Comparison of ENCODE assay signal across 19 cellular contexts in the genomic region with DNA sequence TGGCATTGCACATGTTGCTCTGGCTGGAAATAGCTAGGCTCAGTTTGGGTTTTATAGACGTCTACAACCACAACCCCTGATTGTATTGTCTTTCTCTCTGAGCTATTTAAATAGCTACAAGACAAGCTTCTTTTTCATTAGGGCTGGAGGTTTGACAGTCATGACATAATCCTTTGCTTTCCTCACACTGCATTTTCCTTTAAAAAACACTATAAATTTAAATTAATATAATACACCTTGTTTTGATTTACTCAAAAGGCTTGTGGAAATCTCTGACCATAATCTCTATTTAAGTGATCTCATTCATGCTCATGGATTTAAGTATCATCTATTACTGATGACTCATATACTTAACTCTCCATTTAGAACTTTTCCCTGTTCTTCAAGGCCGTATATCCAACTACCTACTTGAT.
A peak's percentile ranks its signal among the peaks of the same experiment; 100 is the strongest.
DNase-seq lines count a peak whose midpoint lies in the region; TF ChIP-seq lines count a peak whose summit lies in the region.
"Had no signal": no experiment of that assay in that cellular context is flagged by ENCODE, and none has a peak within 500 bp of the region (broad histone marks: within the 10 kb centered on the region; RNA-seq: fewer than 3 reads in every experiment).

No MANE protein-coding gene starts in this region.

- TF ChIP-seq CTCF in AG10803 (conservative IDR thresholded peaks at IDR 0.05; ENCODE audit: low read length), result no peak

- H3K9me3 ChIP-seq in adipocyte (ENCODE audit: control insufficient read depth, low read length), result no peaks in the 10 kb centered on the region

- no peaks in the 10 kb centered on the region for H3K36me3 ChIP-seq in adipocyte (ENCODE audit: control insufficient read depth, insufficient read depth, low read length, severe bottlenecking)
- H3K36me3 ChIP-seq: WERI-Rb-1 had no signal

- H3K4me1 ChIP-seq in adipocyte (ENCODE audit: control insufficient read depth, insufficient read depth, low read length), result peaks cover 15% of the 10 kb centered on the region

- no peak overlapping the region for H3K4me3 ChIP-seq in AG10803 (ENCODE audit: low read length)
- no peak overlapping the region for H3K4me3 ChIP-seq in adipocyte (ENCODE audit: low read length)

- DNase-seq in AG10803 (ENCODE audit: low read depth) (peak; percentile 60), HCEC 1CT (peak; percentile 74), adipocyte (ENCODE audit: low read depth) (peak; percentile 28), glomerular visceral epithelial cell (ENCODE audit: extremely low spot score) (peak; percentile 45), NCI-H187 treated with DMSO at 0.1 percent for 48 hours (lab: John Stamatoyannopoulos, UW) (no peak), globus pallidus (ENCODE audit: low spot score) (no peak)
- DNase-seq in activated effector memory CD4-positive, alpha-beta T cell treated with Interleukin-2 at 50 U/mL for 16 hours, result no peak
- DNase-seq in activated T-cell treated with anti-CD3 and anti-CD28 coated beads, Interleukin-2, amount 50 U/mL, for 1 hour, result no peak
- DNase-seq: activated CD4-positive, alpha-beta memory T cell treated with anti-CD3 and anti-CD28 coated beads for 36 hours; activated naive CD4-positive, alpha-beta T cell treated with anti-CD3 and anti-CD28 coated beads, Interleukin-2, amount 50 U/mL, for 16 hours; activated T-cell treated with anti-CD3 and anti-CD28 coated beads, Interleukin-2, amount 50 U/mL, for 24 hours; glutamatergic neuron; MM.1S; NCI-H187; NCI-H510A; SHP77; stimulated activated CD4-positive, alpha-beta T cell treated with anti-CD3 and anti-CD28 coated beads, Interleukin-1b, Interleukin-23, amount 100 ng/mL, for 48 hours; stimulated activated naive CD8-positive, alpha-beta T cell treated with anti-CD3 and anti-CD28 coated beads, Interleukin-15, Interleukin-2, amounts not matched to agents 100 U/mL and 50 U/mL, for 24 hours; WERI-Rb-1 had no signal

- H3K27me3 ChIP-seq in adipocyte (replicated peaks; ENCODE audit: control insufficient read depth, insufficient read depth, low read length), result no peaks in the 10 kb centered on the region

- no peak overlapping the region for H3K9ac ChIP-seq in adipocyte (ENCODE audit: low read length)

Comparison
In these comparisons a context has a peak if more than half of its experiments do, and no peak if none do; other contexts are left out.
1. DNase-seq: peak in AG10803 (single experiment), HCEC 1CT (single experiment), adipocyte (single experiment) and glomerular visceral epithelial cell (single experiment); none in NCI-H187 treated with DMSO at 0.1 percent for 48 hours (single experiment), activated effector memory CD4-positive, alpha-beta T cell treated with Interleukin-2 at 50 U/mL for 16 hours (single experiment), globus pallidus (single experiment) and activated T-cell treated with anti-CD3 and anti-CD28 coated beads, Interleukin-2, amount 50 U/mL, for 1 hour (single experiment).